ENCODE assay signal across 8 cellular contexts in the genomic region with DNA sequence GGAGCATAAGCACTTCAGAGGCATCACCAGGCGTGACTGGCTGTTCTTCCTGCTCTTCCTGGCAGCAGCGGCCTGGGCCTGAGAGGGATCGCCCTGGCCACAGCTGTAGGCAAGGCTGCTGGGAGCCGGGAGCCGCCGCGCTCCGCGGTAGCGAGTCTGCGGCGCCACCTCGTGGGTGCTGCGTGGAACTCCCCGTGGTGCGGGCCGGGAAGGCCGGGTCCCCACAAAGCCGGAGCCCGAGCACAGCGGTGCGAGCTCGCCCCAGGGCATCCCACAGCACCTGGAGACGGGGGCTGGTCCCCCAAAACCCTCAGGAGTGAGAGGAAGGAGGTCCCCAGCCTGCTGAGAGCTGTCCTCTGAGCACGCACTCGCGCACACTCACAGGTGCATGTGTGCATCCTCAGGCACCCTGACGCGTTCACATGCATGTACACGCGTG.
DNase-seq lines count a peak whose midpoint lies in the region; ATAC-seq and TF ChIP-seq lines count a peak whose summit lies in the region.
"Not testable (repeated sequence)": the region's sequence is repeated elsewhere in the genome, so short reads cannot be mapped to it uniquely, and the experiment has no call there.

No MANE protein-coding gene starts in this region.

- ATAC-seq in left colon, result not testable (repeated sequence)
- peak; percentile 61 for ATAC-seq in upper lobe of right lung

- not testable (repeated sequence) for H4K20me1 ChIP-seq in OCI-LY3 (ENCODE audit: insufficient read depth, low read length)

- not testable (repeated sequence) for H3K27ac ChIP-seq in OCI-LY3 (ENCODE audit: low read length); adrenal gland; upper lobe of right lung

- peak overlapping the region; percentile 70; the same call in 1 of the 2 replicates for H2AFZ ChIP-seq in OCI-LY3 (ENCODE audit: low read depth, low read length)

- peak overlapping the region; percentile 96 for H3K4me2 ChIP-seq in OCI-LY3 (ENCODE audit: low read length)

- not testable (repeated sequence) for H3K27me3 ChIP-seq in OCI-LY3 (ENCODE audit: low read depth, low read length); adrenal gland; upper lobe of right lung

- H3K79me2 ChIP-seq in OCI-LY3 (ENCODE audit: low read length), result not testable (repeated sequence)

- peak overlapping the region; percentile 76 for H3K4me3 ChIP-seq in OCI-LY3 (ENCODE audit: low read length)
- not testable (repeated sequence) for H3K4me3 ChIP-seq in adrenal gland; fibroblast of the aortic adventitia (ENCODE audit: low read depth, low read length); upper lobe of right lung

- intact Hi-C loops in adrenal gland (cut with DNase I); left colon (cut with DNase I, micrococcal nuclease); posterior cingulate gyrus (cut with DNase I); upper lobe of right lung (cut with DNase I): not testable (repeated sequence)

- H3K9me3 ChIP-seq in OCI-LY3 (ENCODE audit: insufficient read depth, low read length); adrenal gland (replicated peaks in 1 of 3); upper lobe of right lung: not testable (repeated sequence)

- not testable (repeated sequence) for H3K4me1 ChIP-seq in OCI-LY3 (ENCODE audit: low read length); adrenal gland (replicated peaks in 1 of 2); upper lobe of right lung

- DNase-seq in COLO668 (lab: John Stamatoyannopoulos, UW; ENCODE audit: unreplicated experiment) (peak; percentile 34), HK-2 (ENCODE audit: unreplicated experiment) (peak; percentile 49), adrenal gland (peak; percentile 51 to 81 (median 75)), fibroblast of the aortic adventitia (ENCODE audit: low read depth) (peak; percentile 45), left colon (peak; percentile 43 to 63), posterior cingulate gyrus (peak; percentile 49 to 95 (median 61)), upper lobe of right lung (peak; percentile 81)

- peak overlapping the region; percentile 13; the same call in 1 of the 2 replicates for H3K9ac ChIP-seq in OCI-LY3 (ENCODE audit: low read length)

- TF ChIP-seq CTCF in OCI-LY3 (IDR thresholded peaks at IDR 0.05; ENCODE audit: low read depth, low read length) (peak; percentile 42), adrenal gland (IDR thresholded peaks at IDR 0.05) (peak in 3 of 6 experiments; percentile 12 to 49 (median 16)), fibroblast of the aortic adventitia (IDR thresholded peaks at IDR 0.05; ENCODE audit: insufficient read depth, low read length) (peak; percentile 27), upper lobe of right lung (IDR thresholded peaks at IDR 0.05) (peak; percentile 36)

- H3K36me3 ChIP-seq in OCI-LY3 (replicated peaks; ENCODE audit: low read depth, low read length); adrenal gland (replicated peaks in 1 of 2); upper lobe of right lung: not testable (repeated sequence)

- not testable (repeated sequence) for TF ChIP-seq POLR2A in adrenal gland (IDR thresholded peaks at IDR 0.05)

- 10 to 36% (median 21%) methylated on average over 3 to 31 of the region's 31 CpGs for WGBS in adrenal gland, 4 donors
